ENCODE assay signal across 18 cellular contexts in genomic region chr19:31439270-31439573, GRCh38.
"Had no signal": no experiment of that assay in that cellular context is flagged by ENCODE, and none has a peak within 500 bp of the region (broad histone marks: within the 10 kb centered on the region; RNA-seq: fewer than 3 reads in every experiment).

No MANE protein-coding gene starts in this region.

- H3K27ac Mint-ChIP-seq: dendritic cell treated with granulocyte-macrophage colony-stimulating factor and Interleukin-4, amounts not matched to agents 40 ng/mL and 50 ng/mL, for 4 days; effector memory CD8-positive, alpha-beta T cell; mesothelial cell of epicardium; naive B cell had no signal

- H3K4me1 Mint-ChIP-seq: naive B cell had no signal

- DNase-seq: colonic mucosa; cortex of kidney; effector CD8-positive, alpha-beta T cell; effector memory CD8-positive, alpha-beta T cell; heart right ventricle; hippocampal formation; left cardiac atrium; left lung; left ventricle myocardium superior; lower lobe of right lung; mesenchymal stem cell; mucosa of descending colon; naive B cell had no signal

- H3K27ac ChIP-seq: colonic mucosa, esophagus muscularis mucosa, foreskin keratinocyte, gastroesophageal sphincter, heart right ventricle, left lung, lower lobe of right lung had no signal

- H3K4me1 ChIP-seq: colonic mucosa, esophagus muscularis mucosa, foreskin keratinocyte, gastroesophageal sphincter, heart right ventricle, left lung, lower lobe of right lung had no signal

- H3K4me3 Mint-ChIP-seq: dendritic cell treated with granulocyte-macrophage colony-stimulating factor and Interleukin-4, amounts not matched to agents 40 ng/mL and 50 ng/mL, for 4 days; effector memory CD8-positive, alpha-beta T cell; mesothelial cell of epicardium; naive B cell had no signal

- H3K4me3 ChIP-seq: colonic mucosa, esophagus muscularis mucosa, gastroesophageal sphincter, heart right ventricle, left lung, lower lobe of right lung, mucosa of descending colon had no signal

- H3K36me3 ChIP-seq: colonic mucosa, esophagus muscularis mucosa, gastroesophageal sphincter, heart right ventricle, left lung, lower lobe of right lung had no signal

- H3K27me3 Mint-ChIP-seq: dendritic cell treated with granulocyte-macrophage colony-stimulating factor and Interleukin-4, amounts not matched to agents 40 ng/mL and 50 ng/mL, for 4 days; naive B cell had no signal

- H3K27me3 ChIP-seq: colonic mucosa had no signal

- H3K9me3 ChIP-seq: colonic mucosa, lower lobe of right lung had no signal
